In genomic region chr12:114649585-114649984, GRCh38 we compare ENCODE assay signal across 21 cellular contexts. TPM values are rescaled to one million over a fixed set of nuclear protein-coding genes. Genes with fewer than 3 reads are reported as not detected.
"Had no signal": no experiment of that assay in that cellular context is flagged by ENCODE, and none has a peak within 500 bp of the region (broad histone marks: within the 10 kb centered on the region; RNA-seq: fewer than 3 reads in every experiment).

No MANE protein-coding gene starts in this region.

- H3K27me3 Mint-ChIP-seq: activated CD4-positive, alpha-beta T cell treated with anti-CD3 and anti-CD28 coated beads, Interleukin-2, amount 10 ng/mL, durations not matched to agents 24 days and 14 days; activated CD8-positive, alpha-beta memory T cell treated with anti-CD3 and anti-CD28 coated beads, Interleukin-2, amount 10 ng/mL, durations not matched to agents 7 days and 5 days had no signal

- H3K4me3 ChIP-seq: body of pancreas had no signal

- H3K4me1 ChIP-seq: body of pancreas had no signal

- H3K36me3 Mint-ChIP-seq: activated CD8-positive, alpha-beta memory T cell treated with anti-CD3 and anti-CD28 coated beads, Interleukin-2, amount 10 ng/mL, durations not matched to agents 7 days and 5 days; activated naive CD4-positive, alpha-beta T cell treated with anti-CD3 and anti-CD28 coated beads, Interleukin-2, amount 50 U/mL, for 24 hours had no signal

- ATAC-seq: activated CD8-positive, alpha-beta memory T cell treated with anti-CD3 and anti-CD28 coated beads, Interleukin-2, amount 10 ng/mL, durations not matched to agents 7 days and 5 days; body of pancreas; PC-3 had no signal

- H3K4me1 Mint-ChIP-seq: activated CD4-positive, alpha-beta T cell treated with anti-CD3 and anti-CD28 coated beads, Interleukin-2, amount 10 ng/mL, durations not matched to agents 24 days and 14 days; activated CD8-positive, alpha-beta memory T cell treated with anti-CD3 and anti-CD28 coated beads, Interleukin-2, amount 10 ng/mL, durations not matched to agents 7 days and 5 days; activated naive CD4-positive, alpha-beta T cell treated with anti-CD3 and anti-CD28 coated beads, Interleukin-2, amount 50 U/mL, for 24 hours had no signal

- FAIRE-seq: bronchial epithelial cell, RCC 7860 had no signal

- H3K4me3 Mint-ChIP-seq: activated CD4-positive, alpha-beta T cell treated with anti-CD3 and anti-CD28 coated beads, Interleukin-2, amount 10 ng/mL, durations not matched to agents 24 days and 14 days; activated CD8-positive, alpha-beta memory T cell treated with anti-CD3 and anti-CD28 coated beads, Interleukin-2, amount 10 ng/mL, durations not matched to agents 7 days and 5 days; activated naive CD4-positive, alpha-beta T cell treated with anti-CD3 and anti-CD28 coated beads, Interleukin-2, amount 50 U/mL, for 24 hours; activated T-cell treated with anti-CD3 and anti-CD28 coated beads, Interleukin-2, amount 50 U/mL, for 24 hours; activated T-helper 1 cell treated with anti-CD3 and anti-CD28 coated beads, Interleukin-12 subunit alpha, Interleukin-12 subunit beta, Interleukin-2, Interleukin-4 antibody, amounts not matched to agents 30 ng/mL and 10 ng/mL and 1 ng/mL, durations not matched to agents 14 hours and 24 hours and 36 hours; T-helper 1 cell treated with Interleukin-12 subunit alpha and Interleukin-12 subunit beta and Interleukin-4 antibody, amounts not matched to agents 30 μg/mL and 1 μg/mL, for 36 hours had no signal

- H3K9ac ChIP-seq: KMS-11 had no signal

- H3K27me3 ChIP-seq: body of pancreas had no signal

- H3K9me3 ChIP-seq: body of pancreas had no signal

- H3K9me3 Mint-ChIP-seq: activated CD4-positive, alpha-beta T cell treated with anti-CD3 and anti-CD28 coated beads, Interleukin-2, amount 10 ng/mL, durations not matched to agents 24 days and 14 days; activated naive CD4-positive, alpha-beta T cell treated with anti-CD3 and anti-CD28 coated beads, Interleukin-2, amount 50 U/mL, for 24 hours; activated T-cell treated with anti-CD3 and anti-CD28 coated beads, Interleukin-2, amount 50 U/mL, for 24 hours; activated T-helper 1 cell treated with anti-CD3 and anti-CD28 coated beads, Interleukin-12 subunit alpha, Interleukin-12 subunit beta, Interleukin-2, Interleukin-4 antibody, amounts not matched to agents 30 ng/mL and 10 ng/mL and 1 ng/mL, durations not matched to agents 14 hours and 24 hours and 36 hours; T-helper 1 cell treated with Interleukin-12 subunit alpha and Interleukin-12 subunit beta and Interleukin-4 antibody, amounts not matched to agents 30 μg/mL and 1 μg/mL, for 36 hours had no signal

- H3K27ac ChIP-seq: body of pancreas, KMS-11 had no signal

- DNase-seq: activated CD4-positive, alpha-beta T cell treated with anti-CD3 and anti-CD28 coated beads, Interleukin-2, amount 10 ng/mL, durations not matched to agents 24 days and 14 days; activated CD4-positive, alpha-beta T cell treated with anti-CD3 and anti-CD28 coated beads, Interleukin-2, amount 50 U/mL, for 48 hours; activated CD4-positive, CD25-positive, alpha-beta regulatory T cell treated with anti-CD3 and anti-CD28 coated beads, Interleukin-2, amount 50 U/mL, for 72 hours; activated CD8-positive, alpha-beta memory T cell treated with anti-CD3 and anti-CD28 coated beads, Interleukin-2, amount 10 ng/mL, durations not matched to agents 7 days and 5 days; activated effector memory CD4-positive, alpha-beta T cell treated with Interleukin-2 at 50 U/mL for 16 hours; activated naive CD4-positive, alpha-beta T cell; activated T-cell treated with anti-CD3 and anti-CD28 coated beads, Interleukin-2, amount 50 U/mL, for 24 hours; aorta; body of pancreas; NCI-H1092; NCI-H2029; NCI-H2107; NCI-H524; PC-3; SHP77 treated with DMSO at 0.1 percent for 48 hours had no signal

- H3K4me2 ChIP-seq: KMS-11 had no signal

- H3K27ac Mint-ChIP-seq: activated CD4-positive, alpha-beta T cell treated with anti-CD3 and anti-CD28 coated beads, Interleukin-2, amount 10 ng/mL, durations not matched to agents 24 days and 14 days; activated CD8-positive, alpha-beta memory T cell treated with anti-CD3 and anti-CD28 coated beads, Interleukin-2, amount 10 ng/mL, durations not matched to agents 7 days and 5 days; activated naive CD4-positive, alpha-beta T cell treated with anti-CD3 and anti-CD28 coated beads, Interleukin-2, amount 50 U/mL, for 24 hours; activated T-cell treated with anti-CD3 and anti-CD28 coated beads, Interleukin-2, amount 50 U/mL, for 24 hours; activated T-helper 1 cell treated with anti-CD3 and anti-CD28 coated beads, Interleukin-12 subunit alpha, Interleukin-12 subunit beta, Interleukin-2, Interleukin-4 antibody, amounts not matched to agents 30 ng/mL and 10 ng/mL and 1 ng/mL, durations not matched to agents 14 hours and 24 hours and 36 hours; T-helper 1 cell treated with Interleukin-12 subunit alpha and Interleukin-12 subunit beta and Interleukin-4 antibody, amounts not matched to agents 30 μg/mL and 1 μg/mL, for 36 hours had no signal

RNA-seq across cellular contexts. Expression of gene TBX3, which starts 34.4 kb away (rescaled TPM):
- total RNA-seq: activated CD4-positive, alpha-beta T cell treated with anti-CD3 and anti-CD28 coated beads, Interleukin-2, amount 10 ng/mL, durations not matched to agents 24 days and 14 days; activated CD8-positive, alpha-beta memory T cell treated with anti-CD3 and anti-CD28 coated beads, Interleukin-2, amount 10 ng/mL, durations not matched to agents 7 days and 5 days; activated T-helper 1 cell treated with anti-CD3 and anti-CD28 coated beads, Interleukin-12 subunit alpha, Interleukin-12 subunit beta, Interleukin-2, Interleukin-4 antibody, amounts not matched to agents 30 ng/mL and 10 ng/mL and 1 ng/mL, durations not matched to agents 14 hours and 24 hours and 36 hours had no signal
